8 cellular contexts compared by ENCODE assay signal in the genomic region with DNA sequence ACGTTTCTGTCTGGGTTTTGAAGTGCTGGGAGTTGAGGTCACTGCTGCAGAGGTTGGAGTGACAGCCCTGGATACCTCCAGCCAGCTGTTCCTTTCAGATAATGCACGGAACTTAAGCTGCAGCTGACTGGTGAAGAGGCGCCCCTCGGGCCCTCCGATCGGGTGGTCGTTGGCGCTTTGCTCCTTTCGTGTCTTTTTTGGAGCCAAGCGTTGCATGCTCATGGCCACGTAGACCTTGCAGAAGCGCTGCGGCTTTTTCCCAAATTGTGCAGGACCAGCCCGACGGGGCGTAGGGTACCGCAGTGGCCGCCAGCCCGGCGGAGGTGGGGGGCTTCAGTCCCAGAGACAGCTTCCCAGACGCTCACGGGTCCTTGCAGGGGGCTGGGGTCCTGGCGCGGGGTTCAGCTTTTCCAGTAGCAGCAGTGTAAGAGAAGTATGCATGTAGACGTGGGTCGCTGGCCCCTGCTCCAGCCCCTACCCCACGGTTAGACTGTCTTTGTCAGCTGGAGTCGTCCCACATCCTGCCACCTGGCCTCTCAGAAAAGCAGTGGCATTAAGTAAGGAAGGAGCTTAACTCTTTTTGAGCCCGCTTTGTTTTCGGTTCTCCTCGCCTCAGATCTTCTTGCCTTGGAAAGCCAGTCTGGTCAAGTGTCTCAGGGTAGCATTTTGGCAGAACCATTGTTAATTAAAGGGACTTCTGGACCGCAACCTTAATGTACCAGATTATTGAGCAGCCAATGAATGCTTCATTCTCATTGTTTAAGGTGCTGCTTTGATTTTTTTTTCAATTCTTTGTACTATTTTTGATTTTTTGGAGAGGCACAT. TPM values are rescaled to one million over a fixed set of nuclear protein-coding genes. Genes with fewer than 3 reads are reported as not detected.
DNase-seq lines count a peak whose midpoint lies in the region; ATAC-seq and TF ChIP-seq lines count a peak whose summit lies in the region.

No MANE protein-coding gene starts in this region.

- no peaks in the 10 kb centered on the region for H3K36me3 Mint-ChIP-seq in osteocyte (ENCODE audit: unreplicated experiment)

- TF ChIP-seq POLR2A in NB4 (IDR thresholded peaks at IDR 0.05; ENCODE audit: extremely low read depth, insufficient read length), result no peak

- peak overlapping the region; percentile 91 for H3K4me3 Mint-ChIP-seq in osteocyte (ENCODE audit: unreplicated experiment)

- H3K9me3 Mint-ChIP-seq in osteocyte (ENCODE audit: unreplicated experiment), result no peaks in the 10 kb centered on the region

- H3K27ac Mint-ChIP-seq in osteocyte (ENCODE audit: unreplicated experiment), result peak overlapping the region; percentile 90

- peak; percentile 65 for DNase-seq in CD1c-positive myeloid dendritic cell (ENCODE audit: extremely low spot score)
- DNase-seq in NB4 (ENCODE audit: low read depth), result peak; percentile 77
- DNase-seq in activated effector memory CD4-positive, alpha-beta T cell treated with Interleukin-2 at 50 U/mL for 16 hours, result peak; percentile 36
- DNase-seq in germinal center (ENCODE audit: low spot score), result peak; percentile 51
- DNase-seq in osteocyte (ENCODE audit: extremely low spot score, unreplicated experiment), result no peak
- DNase-seq in NCI-H2107 (lab: John Stamatoyannopoulos, UW), result no peak

- ATAC-seq in GM21528 (IDR thresholded peaks at IDR 0.05; ENCODE audit: low FRiP score, unreplicated experiment) (peak; percentile 6), GM18870 (IDR thresholded peaks at IDR 0.05; ENCODE audit: unreplicated experiment) (no peak)

- TF ChIP-seq CTCF in NB4 (IDR thresholded peaks at IDR 0.05; ENCODE audit: low read depth, low read length) (no peak), osteocyte (IDR thresholded peaks at IDR 0.05) (no peak)

- peak overlapping the region; percentile 92 for H3K4me3 ChIP-seq in NB4 (ENCODE audit: low read depth, low read length)

- H3K27me3 Mint-ChIP-seq in osteocyte (ENCODE audit: unreplicated experiment), result no peaks in the 10 kb centered on the region

- peaks cover 56% of the 10 kb centered on the region for H3K4me1 Mint-ChIP-seq in osteocyte (ENCODE audit: unreplicated experiment)

RNA-seq across cellular contexts. Expression of a gene that starts 0.8 kb away (rescaled TPM):
- 12.0 and 17.4 TPM in 2 replicates for total RNA-seq in osteocyte

Comparison
In these comparisons a context has a peak if more than half of its experiments do, and no peak if none do; other contexts are left out.
1. DNase-seq: peak in CD1c-positive myeloid dendritic cell (single experiment), NB4 (single experiment), activated effector memory CD4-positive, alpha-beta T cell treated with Interleukin-2 at 50 U/mL for 16 hours (single experiment) and germinal center (single experiment); none in osteocyte (single experiment) and NCI-H2107 (single experiment).